8 cellular contexts compared by ENCODE assay signal in the genomic region with DNA sequence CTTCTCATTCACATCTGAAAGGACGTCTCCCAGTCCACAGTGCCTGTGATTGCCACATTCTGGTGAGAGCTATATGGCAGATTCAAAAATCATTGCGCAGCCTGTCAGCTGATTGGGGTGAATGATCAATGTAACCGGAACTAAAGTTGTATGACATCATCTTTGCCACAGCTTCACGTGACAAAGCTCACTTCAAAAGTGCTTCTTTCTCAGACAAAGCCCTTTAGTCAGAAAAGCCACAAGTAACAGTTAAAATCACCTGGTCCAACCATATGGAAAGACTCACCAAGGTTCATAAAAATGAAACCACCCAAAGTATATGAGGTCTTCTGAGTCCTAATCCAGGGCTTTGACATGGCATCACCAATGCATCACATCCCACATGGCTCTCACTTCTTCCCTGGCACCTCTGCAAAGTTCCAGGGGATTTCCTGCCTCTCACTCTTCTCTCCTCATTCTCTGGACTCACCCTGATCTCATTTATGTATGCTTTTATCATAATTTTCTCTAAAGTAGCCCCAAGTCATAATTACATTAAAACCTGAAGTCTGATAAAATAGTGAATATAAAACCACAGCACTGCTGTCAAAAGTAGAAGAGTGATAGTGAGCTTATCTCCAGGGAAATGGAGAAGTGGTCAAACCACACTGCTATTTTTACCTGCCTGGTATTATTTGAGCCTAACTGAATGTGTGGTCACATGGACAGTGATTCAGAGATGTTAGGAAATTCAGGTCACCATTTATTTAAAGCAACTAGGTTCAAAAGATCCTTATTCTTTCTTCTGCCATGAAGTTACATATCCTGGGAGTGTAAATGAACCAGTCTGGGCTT.
DNase-seq lines count a peak whose midpoint lies in the region; ATAC-seq, FAIRE-seq and TF ChIP-seq lines count a peak whose summit lies in the region.

No MANE protein-coding gene starts in this region.

- POLR2A ChIA-PET in HepG2 (lab: Yijun Ruan, JAX) = no interaction called here

- H2AFZ ChIP-seq in HepG2 (ENCODE audit: low read length) = no peak overlapping the region
- H2AFZ ChIP-seq in neuronal stem cell (ENCODE audit: low read length) = no peak overlapping the region

- H4K20me1 ChIP-seq in HepG2 (ENCODE audit: insufficient read depth, low read length) = no peaks in the 10 kb centered on the region

- CTCF ChIA-PET in HepG2 (lab: Yijun Ruan, JAX; ENCODE audit: low intra/inter-chr PET ratio, low total read pairs) = no interaction called here

- H3K27ac ChIP-seq in HepG2 (ENCODE audit: extremely low read length, insufficient read depth, low read length) (no peak overlapping the region), neuronal stem cell (replicated peaks; ENCODE audit: low read length) (no peak overlapping the region)

- 0 out of 2 replicates have a peak, but pooled peaks cover 7% of the 10 kb centered on the region for H3K4me1 ChIP-seq in HepG2 (ENCODE audit: insufficient read depth, low read length)
- H3K4me1 ChIP-seq in neuronal stem cell (ENCODE audit: control insufficient read depth in 2 of 2, insufficient read depth in 1 of 2, low read depth in 1 of 2, low read length in 2 of 2) = no peaks in the 10 kb centered on the region

- H4K8ac ChIP-seq in neuronal stem cell (ENCODE audit: low read depth, low read length) = no peak overlapping the region

- intact Hi-C loops in HepG2 (cut with micrococcal nuclease; ENCODE audit: unreplicated experiment) = no loop called here

- BruUV-seq in HepG2 (replicated peaks; lab: Mats Ljungman, UMichigan) = no TSS peak

- no peaks in the 10 kb centered on the region for H3K79me1 ChIP-seq in neuronal stem cell (ENCODE audit: low read depth, low read length)

- TF ChIP-seq POLR2A in HepG2 (IDR thresholded peaks at IDR 0.05; ENCODE audit: insufficient read depth in 1 of 2, low read depth in 2 of 2, low read length in 2 of 2) = no peak

- H3K4me3 ChIP-seq in MG63 (no peak overlapping the region), HepG2 (replicated peaks in 1 of 3; ENCODE audit: insufficient read depth in 1 of 3, low read depth in 2 of 3, low read length in 3 of 3) (no peak overlapping the region), neuronal stem cell (ENCODE audit: low read length in 2 of 2) (no peak overlapping the region)

- H3K9ac ChIP-seq in HepG2 (ENCODE audit: insufficient read depth, low read depth, low read length) (no peak overlapping the region), neuronal stem cell (ENCODE audit: low read depth, low read length, poor library complexity) (no peak overlapping the region)

- no peak overlapping the region for H3K4me2 ChIP-seq in HepG2 (ENCODE audit: low read depth, low read length)
- no peak overlapping the region for H3K4me2 ChIP-seq in neuronal stem cell (ENCODE audit: insufficient read depth, low read length, poor library complexity, severe bottlenecking)

- H2AK5ac ChIP-seq in neuronal stem cell (ENCODE audit: low read depth, low read length) = no peak overlapping the region

- H2BK120ac ChIP-seq in neuronal stem cell (ENCODE audit: low read depth, low read length) = no peak overlapping the region

- H4K91ac ChIP-seq in neuronal stem cell (ENCODE audit: low read depth, low read length, poor library complexity) = no peak overlapping the region

- TF ChIP-seq EP300 in HepG2 (IDR thresholded peaks at IDR 0.05; ENCODE audit: low read depth in 2 of 2, low read length in 2 of 2) = no peak
- no peak for TF ChIP-seq EP300 in HepG2 (CRISPR knock-in tag; IDR thresholded peaks at IDR 0.05; ENCODE audit: borderline replicate concordance)

- H3K36me3 ChIP-seq in MG63 (no peaks in the 10 kb centered on the region), HepG2 (replicated peaks in 1 of 2; ENCODE audit: control insufficient read depth in 1 of 2, insufficient read depth in 2 of 2, low read length in 2 of 2) (no peaks in the 10 kb centered on the region), neuronal stem cell (replicated peaks in 1 of 2; ENCODE audit: control insufficient read depth in 2 of 2, insufficient read depth in 2 of 2, low read length in 2 of 2) (no peaks in the 10 kb centered on the region)

- H3K23ac ChIP-seq in neuronal stem cell (ENCODE audit: low read depth, low read length, poor library complexity) = no peak overlapping the region

- in situ Hi-C loops in Caki2 (cut with HindIII; ENCODE audit: low pct_unique_long_range_greater_than_20kb, low sequenced_read_pairs) = no loop called here
- in situ Hi-C loops in HepG2 (cut with HindIII; ENCODE audit: extremely low pct_ligation_motif_present, low pct_unique_long_range_greater_than_20kb) = no loop called here

- peak; percentile 3 for DNase-seq in Caki2 (ENCODE audit: low read depth)
- peak; percentile 22 for DNase-seq in MG63
- DNase-seq in activated CD8-positive, alpha-beta memory T cell treated with anti-CD3 and anti-CD28 coated beads for 4 hours (ENCODE audit: low read depth in 2 of 2) = peak; percentile 35 to 49
- DNase-seq in HepG2 (ENCODE audit: low spot score) = no peak
- DNase-seq in neuronal stem cell (ENCODE audit: low spot score) = no peak
- no peak for DNase-seq in AG08396 (ENCODE audit: low spot score)
- no peak for DNase-seq in NCI-H187 treated with DMSO at 0.1 percent for 48 hours (lab: John Stamatoyannopoulos, UW)

- no peak overlapping the region for H3K4ac ChIP-seq in neuronal stem cell (ENCODE audit: low read length)

- WGBS in HepG2 (ENCODE audit: low lambda C conversion rate) = 38% methylated on average over 4 of the region's 4 CpGs
- no CpG with 5 or more reads among the region's 4 CpGs for WGBS in neuronal stem cell (ENCODE audit: extremely low coverage in 2 of 2, insufficient read length in 2 of 2, insufficient replicate concordance in 1 of 2), 2 donors

- H2BK12ac ChIP-seq in neuronal stem cell (ENCODE audit: low read length) = no peak overlapping the region

- ATAC-seq in GM21737 (IDR thresholded peaks at IDR 0.05; ENCODE audit: unreplicated experiment) (peak; percentile 42), HepG2 (no peak)

- H2BK15ac ChIP-seq in neuronal stem cell (ENCODE audit: low read length) = no peak overlapping the region

- TF ChIP-seq RAD21 in HepG2 (CRISPR knock-in tag; IDR thresholded peaks at IDR 0.05) = no peak

- H3K79me2 ChIP-seq in HepG2 (ENCODE audit: insufficient read depth, low read length) = no peaks in the 10 kb centered on the region

- H3K27me3 ChIP-seq in MG63 (no peaks in the 10 kb centered on the region), HepG2 (ENCODE audit: control insufficient read depth in 1 of 2, insufficient read depth in 2 of 2, low read length in 2 of 2) (no peaks in the 10 kb centered on the region), neuronal stem cell (ENCODE audit: control insufficient read depth in 3 of 3, insufficient read depth in 3 of 3, low read depth in 1 of 3, low read length in 3 of 3) (no peaks in the 10 kb centered on the region)

- no peak overlapping the region for H3K14ac ChIP-seq in neuronal stem cell (ENCODE audit: low read length)

- no peak for TF ChIP-seq CTCF in HepG2 (CRISPR knock-in tag; IDR thresholded peaks at IDR 0.05)

- no peak for FAIRE-seq in HepG2 (lab: Jason Lieb, UNC)

- H3K9me3 ChIP-seq in MG63 (peaks cover 4% of the 10 kb centered on the region; the same call in 1 of the 2 replicates), HepG2 (ENCODE audit: low read length) (no peaks in the 10 kb centered on the region), neuronal stem cell (replicated peaks in 1 of 2; ENCODE audit: control insufficient read depth in 2 of 2, insufficient read depth in 1 of 2, low read depth in 1 of 2, low read length in 2 of 2) (no peaks in the 10 kb centered on the region)

- no peak overlapping the region for H3K18ac ChIP-seq in neuronal stem cell (ENCODE audit: low read length)

- H2BK5ac ChIP-seq in neuronal stem cell (ENCODE audit: low read length) = no peak overlapping the region

TF ChIP-seq in HepG2, 621 proteins besides CTCF, POLR2A, EP300 and RAD21:
- TF ChIP-seq ZNF607 (CRISPR knock-in tag; IDR thresholded peaks at IDR 0.05; ENCODE audit: borderline replicate concordance) (no peak), ATF7 (IDR thresholded peaks at IDR 0.05) (peak; percentile 65), ATF7 (CRISPR knock-in tag; IDR thresholded peaks at IDR 0.05) (no peak)

Comparison
In these comparisons a context has a peak if more than half of its experiments do, and no peak if none do; other contexts are left out.
1. DNase-seq: peak in Caki2 (single experiment), MG63 (single experiment) and activated CD8-positive, alpha-beta memory T cell treated with anti-CD3 and anti-CD28 coated beads for 4 hours (2 of 2); none in HepG2 (single experiment), neuronal stem cell (single experiment), AG08396 (single experiment) and NCI-H187 treated with DMSO at 0.1 percent for 48 hours (single experiment).